Comparison of ENCODE assay signal across 19 cellular contexts in the genomic region with DNA sequence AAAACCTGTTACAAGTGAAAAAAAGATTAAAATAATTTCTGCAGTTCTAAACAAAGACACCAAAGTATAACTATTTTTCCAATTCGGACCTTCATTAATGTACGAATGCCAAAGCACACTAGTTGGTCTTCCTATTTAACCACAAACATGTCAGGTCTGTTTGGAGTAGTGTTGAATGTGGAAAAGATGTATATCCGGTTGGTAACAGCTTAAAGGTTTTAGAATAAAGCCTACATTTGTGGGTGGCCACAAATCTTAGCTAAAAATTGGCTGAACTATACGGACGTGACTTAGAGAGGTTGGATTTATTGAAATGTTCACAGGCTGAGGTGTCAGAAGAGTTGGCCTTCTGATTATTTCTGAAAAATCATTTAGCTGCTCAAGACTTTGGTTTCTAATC.
"Had no signal": no experiment of that assay in that cellular context is flagged by ENCODE, and none has a peak within 500 bp of the region (broad histone marks: within the 10 kb centered on the region; RNA-seq: fewer than 3 reads in every experiment).

No MANE protein-coding gene starts in this region.

- H3K27ac Mint-ChIP-seq: activated CD4-positive, alpha-beta T cell treated with anti-CD3 and anti-CD28 coated beads, Interleukin-2, amount 10 ng/mL, durations not matched to agents 7 days and 5 days; activated CD8-positive, alpha-beta T cell treated with anti-CD3 and anti-CD28 coated beads, Interleukin-2, amount 10 ng/mL, durations not matched to agents 7 days and 5 days; activated naive CD8-positive, alpha-beta T cell treated with anti-CD3 and anti-CD28 coated beads, Interleukin-2, amount 50 U/mL, for 24 hours; activated T-helper 1 cell treated with anti-CD3 and anti-CD28 coated beads, Interleukin-12 subunit alpha, Interleukin-12 subunit beta, Interleukin-2, Interleukin-4 antibody, amounts not matched to agents 30 ng/mL and 10 ng/mL and 1 ng/mL, durations not matched to agents 14 hours and 24 hours and 36 hours; memory B cell; naive B cell; stimulated activated memory B cell treated with anti-CD40 and anti-IgM and Interleukin-4, amounts not matched to agents 10 μg/mL and 1 μg/mL and 100 μg/mL, for 72 hours had no signal

- H3K4me1 Mint-ChIP-seq: memory B cell; naive B cell; stimulated activated memory B cell treated with anti-CD40 and anti-IgM and Interleukin-4, amounts not matched to agents 10 μg/mL and 1 μg/mL and 100 μg/mL, for 72 hours had no signal

- H3K4me3 Mint-ChIP-seq: activated CD4-positive, alpha-beta T cell treated with anti-CD3 and anti-CD28 coated beads, Interleukin-2, amount 10 ng/mL, durations not matched to agents 7 days and 5 days; activated CD8-positive, alpha-beta T cell treated with anti-CD3 and anti-CD28 coated beads, Interleukin-2, amount 10 ng/mL, durations not matched to agents 7 days and 5 days; activated naive CD8-positive, alpha-beta T cell treated with anti-CD3 and anti-CD28 coated beads, Interleukin-2, amount 50 U/mL, for 24 hours; activated T-helper 1 cell treated with anti-CD3 and anti-CD28 coated beads, Interleukin-12 subunit alpha, Interleukin-12 subunit beta, Interleukin-2, Interleukin-4 antibody, amounts not matched to agents 30 ng/mL and 10 ng/mL and 1 ng/mL, durations not matched to agents 14 hours and 24 hours and 36 hours; memory B cell; naive B cell; stimulated activated memory B cell treated with anti-CD40 and anti-IgM and Interleukin-4, amounts not matched to agents 10 μg/mL and 1 μg/mL and 100 μg/mL, for 72 hours had no signal

- H3K27me3 Mint-ChIP-seq: activated CD4-positive, alpha-beta T cell treated with anti-CD3 and anti-CD28 coated beads, Interleukin-2, amount 10 ng/mL, durations not matched to agents 7 days and 5 days; memory B cell; naive B cell; stimulated activated memory B cell treated with anti-CD40 and anti-IgM and Interleukin-4, amounts not matched to agents 10 μg/mL and 1 μg/mL and 100 μg/mL, for 72 hours had no signal

- H3K9me3 Mint-ChIP-seq: activated CD4-positive, alpha-beta T cell treated with anti-CD3 and anti-CD28 coated beads, Interleukin-2, amount 10 ng/mL, durations not matched to agents 7 days and 5 days; activated naive CD8-positive, alpha-beta T cell treated with anti-CD3 and anti-CD28 coated beads, Interleukin-2, amount 50 U/mL, for 24 hours; activated T-helper 1 cell treated with anti-CD3 and anti-CD28 coated beads, Interleukin-12 subunit alpha, Interleukin-12 subunit beta, Interleukin-2, Interleukin-4 antibody, amounts not matched to agents 30 ng/mL and 10 ng/mL and 1 ng/mL, durations not matched to agents 14 hours and 24 hours and 36 hours; memory B cell; naive B cell; stimulated activated memory B cell treated with anti-CD40 and anti-IgM and Interleukin-4, amounts not matched to agents 10 μg/mL and 1 μg/mL and 100 μg/mL, for 72 hours had no signal

- DNase-seq: activated CD4-positive, alpha-beta T cell treated with anti-CD3 and anti-CD28 coated beads, Interleukin-2, amount 10 ng/mL, durations not matched to agents 7 days and 5 days; activated CD8-positive, alpha-beta T cell treated with anti-CD3 and anti-CD28 coated beads, Interleukin-2, amount 10 ng/mL, durations not matched to agents 7 days and 5 days; activated gamma-delta T cell; activated naive CD4-positive, alpha-beta T cell treated with anti-CD3 and anti-CD28 coated beads, Interleukin-2, amount 50 U/mL, for 16 hours; activated naive CD8-positive, alpha-beta T cell treated with anti-CD3 and anti-CD28 coated beads, Interleukin-2, amount 50 U/mL, for 24 hours; anterior cingulate cortex; colonic mucosa; naive B cell; small intestine; stomach had no signal

- H3K4me3 ChIP-seq: colonic mucosa, stomach, suprapubic skin, tibial nerve had no signal

- H3K36me3 ChIP-seq: colonic mucosa, stomach, suprapubic skin, tibial nerve had no signal

- H3K9me3 ChIP-seq: colonic mucosa, stomach, suprapubic skin, tibial nerve had no signal

- H3K27me3 ChIP-seq: colonic mucosa, stomach, suprapubic skin, tibial nerve had no signal

- H3K4me1 ChIP-seq: colonic mucosa, stomach, tibial nerve had no signal

- ATAC-seq: activated CD4-positive, CD25-positive, alpha-beta regulatory T cell treated with anti-CD3 and anti-CD28 coated beads, Interleukin-2, amount 50 U/mL, for 24 hours; activated CD8-positive, alpha-beta T cell treated with anti-CD3 and anti-CD28 coated beads, Interleukin-2, amount 10 ng/mL, durations not matched to agents 7 days and 5 days; activated naive CD8-positive, alpha-beta T cell treated with anti-CD3 and anti-CD28 coated beads, Interleukin-2, amount 50 U/mL, for 24 hours; sciatic nerve; stimulated activated memory B cell treated with anti-CD40 and anti-IgM and Interleukin-4, amounts not matched to agents 10 μg/mL and 1 μg/mL and 100 μg/mL, for 72 hours had no signal

- FAIRE-seq: bronchial epithelial cell, small intestine, urothelium cell line had no signal

- H3K36me3 Mint-ChIP-seq: memory B cell; naive B cell; stimulated activated memory B cell treated with anti-CD40 and anti-IgM and Interleukin-4, amounts not matched to agents 10 μg/mL and 1 μg/mL and 100 μg/mL, for 72 hours had no signal

- H3K27ac ChIP-seq: colonic mucosa, stomach, suprapubic skin, tibial nerve had no signal
